ENCODE assay signal across 1 cellular context in genomic region chr17:80117491-80118401, GRCh38.
A peak's percentile ranks its signal among the peaks of the same experiment; 100 is the strongest.
TF ChIP-seq lines count a peak whose summit lies in the region.

No MANE protein-coding gene starts in this region.

TF ChIP-seq in HEK293, 187 proteins besides CTCF, POLR2A, EP300 and RAD21 (continued from another document):
- no peak for TF ChIP-seq YY2 (tag by site-specific recombination; IDR thresholded peaks at IDR 0.05)
- TF ChIP-seq GFI1B (tag by site-specific recombination; IDR thresholded peaks at IDR 0.05) = no peak
- TF ChIP-seq GLIS2 (tag by site-specific recombination; IDR thresholded peaks at IDR 0.05) = peak; percentile 56
- TF ChIP-seq ZBTB48 (tag by site-specific recombination; IDR thresholded peaks at IDR 0.05) = no peak
